Comparison of ENCODE assay signal across 10 cellular contexts in genomic region chr2:217851191-217852020, GRCh38.
DNase-seq lines count a peak whose midpoint lies in the region; ATAC-seq and TF ChIP-seq lines count a peak whose summit lies in the region.
"Had no signal": no experiment of that assay in that cellular context is flagged by ENCODE, and none has a peak within 500 bp of the region (broad histone marks: within the 10 kb centered on the region; RNA-seq: fewer than 3 reads in every experiment).

No MANE protein-coding gene starts in this region.

- DNase-seq in LHCN-M2 (ENCODE audit: low read depth): peak; percentile 81
- DNase-seq in mammary epithelial cell: peak; percentile 21
- no peak for DNase-seq in left lung
- DNase-seq in thyroid gland: peak; percentile 33 to 51
- DNase-seq in left lobe of liver (ENCODE audit: low spot score): no peak
- DNase-seq: activated naive CD8-positive, alpha-beta T cell treated with anti-CD3 and anti-CD28 coated beads, Interleukin-2, amount 10 ng/mL, durations not matched to agents 7 days and 5 days; NCI-H2171 had no signal

- no peak overlapping the region for H3K9ac ChIP-seq in mammary epithelial cell (ENCODE audit: insufficient read depth, low read length)

- dilution Hi-C loops in mammary epithelial cell (cut with HindIII; ENCODE audit: low sequenced_read_pairs): no loop called here

- no peak overlapping the region for H3K27ac ChIP-seq in mammary epithelial cell (ENCODE audit: insufficient read depth, low read depth, low read length)
- H3K27ac ChIP-seq in left lung: peak overlapping the region; percentile 62 to 74
- peak overlapping the region in 2 of 3 donors; percentile 44 to 46 for H3K27ac ChIP-seq in thyroid gland

- no peaks in the 10 kb centered on the region for H4K20me1 ChIP-seq in mammary epithelial cell (ENCODE audit: insufficient read depth, low read length)

- 76% methylated on average over 1 of the region's 2 CpGs for WGBS in mammary epithelial cell (ENCODE audit: low coverage, missing lambda C conversion rate)
- WGBS in thyroid gland, 2 donors: 71% methylated on average over 2 of the region's 2 CpGs

- H3K4me1 ChIP-seq in mammary epithelial cell (ENCODE audit: insufficient read depth, low read length): peaks cover 26% of the 10 kb centered on the region
- H3K4me1 ChIP-seq in left lung: peaks cover 43 to 72% of the 10 kb centered on the region in 2 donors
- H3K4me1 ChIP-seq in thyroid gland: peaks cover 36 to 48% of the 10 kb centered on the region in 2 donors

- in situ Hi-C loops in mammary epithelial cell (cut with MboI; ENCODE audit: low sequenced_read_pairs in 2 of 2): no loop called here

- no peaks in the 10 kb centered on the region for H3K79me2 ChIP-seq in mammary epithelial cell (ENCODE audit: insufficient read depth, low read length)

- TF ChIP-seq POLR2A in thyroid gland (IDR thresholded peaks at IDR 0.05): no peak

- no TSS peak for BruUV-seq in mammary epithelial cell (replicated peaks; lab: Mats Ljungman, UMichigan)

- no peaks in the 10 kb centered on the region for H3K27me3 ChIP-seq in mammary epithelial cell (ENCODE audit: insufficient read depth, low read length)
- H3K27me3 ChIP-seq in left lung: no peaks in the 10 kb centered on the region
- no peaks in the 10 kb centered on the region for H3K27me3 ChIP-seq in thyroid gland

- H3K9me3 ChIP-seq in mammary epithelial cell (replicated peaks; ENCODE audit: insufficient read depth, low read length): no peaks in the 10 kb centered on the region
- H3K9me3 ChIP-seq in left lung: no peaks in the 10 kb centered on the region
- H3K9me3 ChIP-seq in thyroid gland: no peaks in the 10 kb centered on the region

- no peak overlapping the region for H3K4me2 ChIP-seq in mammary epithelial cell (ENCODE audit: insufficient read depth, low read depth, low read length)

- TF ChIP-seq CTCF in mammary epithelial cell (conservative IDR thresholded peaks at IDR 0.05 in 1 of 2, IDR thresholded peaks at IDR 0.05 in 1 of 2; ENCODE audit: extremely low read depth in 1 of 2, insufficient read depth in 1 of 2, low read depth in 1 of 2, low read length in 2 of 2) (no peak), left lung (IDR thresholded peaks at IDR 0.05) (no peak), thyroid gland (IDR thresholded peaks at IDR 0.05) (no peak)

- ATAC-seq in left lung (peak; percentile 20), HG02759 (IDR thresholded peaks at IDR 0.05; ENCODE audit: unreplicated experiment) (no peak), HG03196 (IDR thresholded peaks at IDR 0.05; ENCODE audit: unreplicated experiment) (no peak), GM18511 (IDR thresholded peaks at IDR 0.05; ENCODE audit: unreplicated experiment) (no peak), left lobe of liver (no peak)

- CTCF ChIA-PET in mammary epithelial cell (lab: Charles Lee; ENCODE audit: low non-redundant PET): no interaction called here

- no peak overlapping the region for H2AFZ ChIP-seq in mammary epithelial cell (ENCODE audit: low read depth, low read length)

- no peak overlapping the region for H3K4me3 ChIP-seq in mammary epithelial cell (replicated peaks in 1 of 3; ENCODE audit: insufficient read depth in 1 of 3, low read depth in 2 of 3, low read length in 3 of 3)
- H3K4me3 ChIP-seq in left lung: no peak overlapping the region
- no peak overlapping the region for H3K4me3 ChIP-seq in thyroid gland (replicated peaks in 1 of 3)

- H3K36me3 ChIP-seq in mammary epithelial cell (ENCODE audit: insufficient read depth, low read length): no peaks in the 10 kb centered on the region
- peaks cover 7 to 64% of the 10 kb centered on the region in 2 donors for H3K36me3 ChIP-seq in left lung
- peaks cover 34 to 37% of the 10 kb centered on the region in 2 donors for H3K36me3 ChIP-seq in thyroid gland

- intact Hi-C loops in mammary epithelial cell (cut with micrococcal nuclease): loop anchor here (2.0 kb wide), 1 partner anchor 29 kb away; no protein-coding TSS in a partner anchor
- intact Hi-C loops in left lung (cut with DNase I): no loop called here
- intact Hi-C loops in thyroid gland (cut with DNase I): no loop called here

Comparison
In these comparisons a context has a peak if more than half of its experiments do, and no peak if none do; other contexts are left out.
1. DNase-seq: peak in LHCN-M2 (single experiment), mammary epithelial cell (single experiment) and thyroid gland (2 of 2); none in left lung (0 of 2) and left lobe of liver (single experiment).